Comparison of ENCODE assay signal across 17 cellular contexts in genomic region chr17:21183468-21183867, GRCh38. TPM values are rescaled to one million over a fixed set of nuclear protein-coding genes. Genes with fewer than 3 reads are reported as not detected.
DNase-seq lines count a peak whose midpoint lies in the region; ATAC-seq, FAIRE-seq and TF ChIP-seq lines count a peak whose summit lies in the region.
"Had no signal": no experiment of that assay in that cellular context is flagged by ENCODE, and none has a peak within 500 bp of the region (broad histone marks: within the 10 kb centered on the region; RNA-seq: fewer than 3 reads in every experiment).

No MANE protein-coding gene starts in this region.

- H4K91ac ChIP-seq in trophoblast cell (ENCODE audit: low read depth, low read length) = no peak overlapping the region

- no peak overlapping the region for H3K4me2 ChIP-seq in K562 (ENCODE audit: insufficient read depth, low read length)
- H3K4me2 ChIP-seq in trophoblast cell (ENCODE audit: low read length) = no peak overlapping the region
- H3K4me2 ChIP-seq: BLaER1, SK-N-SH had no signal

- no peaks in the 10 kb centered on the region for H3K9me3 ChIP-seq in CD4-positive, alpha-beta memory T cell (ENCODE audit: control insufficient read depth in 1 of 2, low read length in 2 of 2)
- no peaks in the 10 kb centered on the region for H3K9me3 ChIP-seq in K562 (replicated peaks; ENCODE audit: control insufficient read depth, insufficient read depth, low read depth, low read length)
- H3K9me3 ChIP-seq in trophoblast cell (ENCODE audit: insufficient read depth, low read depth, low read length) = no peaks in the 10 kb centered on the region
- H3K9me3 ChIP-seq: BLaER1, SK-N-SH had no signal

- H3K27ac ChIP-seq in CD4-positive, alpha-beta memory T cell (ENCODE audit: low read depth, low read length) = no peak overlapping the region
- H3K27ac ChIP-seq in K562 (ENCODE audit: extremely low read depth, low read depth, low read length) (no peak overlapping the region), trophoblast cell (ENCODE audit: low read depth, low read length) (no peak overlapping the region)
- H3K27ac ChIP-seq: BLaER1 had no signal

- H4K8ac ChIP-seq in trophoblast cell (ENCODE audit: low read depth, low read length) = no peak overlapping the region

- no peak overlapping the region for H2AK5ac ChIP-seq in trophoblast cell (ENCODE audit: low read length)

- in situ Hi-C loops in K562 (cut with MboI) = no loop called here

- H3K4me1 ChIP-seq in CD4-positive, alpha-beta memory T cell (ENCODE audit: insufficient read depth, low read length) = no peaks in the 10 kb centered on the region
- H3K4me1 ChIP-seq in K562 (replicated peaks in 1 of 2; ENCODE audit: control insufficient read depth in 2 of 2, insufficient read depth in 2 of 2, low read length in 2 of 2) = no peaks in the 10 kb centered on the region
- peaks cover 0 to 7% of the 10 kb centered on the region in 2 experiments for H3K4me1 ChIP-seq in trophoblast cell (ENCODE audit: control insufficient read depth in 1 of 2, insufficient read depth in 2 of 2, low read length in 2 of 2)
- H3K4me1 ChIP-seq: BLaER1 had no signal

- no peak overlapping the region for H3K14ac ChIP-seq in trophoblast cell (ENCODE audit: low read length)

- ATAC-seq in K562 (no peak), HG02623 (IDR thresholded peaks at IDR 0.05; ENCODE audit: unreplicated experiment) (no peak)

- peaks cover 28% of the 10 kb centered on the region for H3K36me3 ChIP-seq in CD4-positive, alpha-beta memory T cell (ENCODE audit: insufficient read depth, low read length)
- H3K36me3 ChIP-seq in K562 (ENCODE audit: control insufficient read depth, insufficient read depth, low read length) (peaks cover 17% of the 10 kb centered on the region; the same call in 2 of the 3 replicates), trophoblast cell (ENCODE audit: control insufficient read depth in 1 of 2, insufficient read depth in 2 of 2, low read length in 2 of 2) (peaks cover 8% of the 10 kb centered on the region in 2 experiments)

- FAIRE-seq in GM12892 (lab: Jason Lieb, UNC) = peak; percentile 33
- FAIRE-seq in K562 (lab: Jason Lieb, UNC) = no peak

- no peaks in the 10 kb centered on the region for H3K9me1 ChIP-seq in K562 (ENCODE audit: control insufficient read depth, insufficient read depth, low read length)

- H3K4me1 Mint-ChIP-seq in CD4-positive, alpha-beta memory T cell = peaks cover 0 to 12% (median 2%) of the 10 kb centered on the region in 4 donors

- H3K9ac ChIP-seq in K562 (ENCODE audit: insufficient read depth in 1 of 2, low read depth in 2 of 2, low read length in 2 of 2) = no peak overlapping the region
- H3K9ac ChIP-seq in trophoblast cell (ENCODE audit: low read length) = no peak overlapping the region
- H3K9ac ChIP-seq: BLaER1, SK-N-SH had no signal

- no peak for TF ChIP-seq RAD21 in K562 (CRISPR knock-in tag; conservative IDR thresholded peaks at IDR 0.05 in 1 of 2, IDR thresholded peaks at IDR 0.05 in 1 of 2)

- H3K4me3 ChIP-seq in CD4-positive, alpha-beta memory T cell (ENCODE audit: low read length in 2 of 2) = no peak overlapping the region
- H3K4me3 ChIP-seq in K562 (no peak overlapping the region), trophoblast cell (ENCODE audit: low read depth, low read length) (peak overlapping the region; percentile 60)
- H3K4me3 ChIP-seq: BLaER1 had no signal

- no peak overlapping the region for H2BK5ac ChIP-seq in trophoblast cell (ENCODE audit: low read depth, low read length, poor library complexity)

- H3K23ac ChIP-seq in trophoblast cell (ENCODE audit: low read length) = no peak overlapping the region

- no peak overlapping the region for H2BK12ac ChIP-seq in trophoblast cell (ENCODE audit: low read length)

- no TSS peak for BruUV-seq in K562 (replicated peaks; lab: Mats Ljungman, UMichigan)

- H3K79me2 ChIP-seq in K562 (ENCODE audit: control insufficient read depth, insufficient read depth, low read length) (no peaks in the 10 kb centered on the region), trophoblast cell (ENCODE audit: control insufficient read depth, insufficient read depth, low read length, poor library complexity) (no peaks in the 10 kb centered on the region)

- no peaks in the 10 kb centered on the region for H3K27me3 Mint-ChIP-seq in CD4-positive, alpha-beta memory T cell
- H3K27me3 Mint-ChIP-seq: IgD-negative memory B cell had no signal

- DNase-seq in CD4-positive, alpha-beta memory T cell = no peak
- DNase-seq in GM12892 (ENCODE audit: insufficient read length) = no peak
- DNase-seq in K562 (ENCODE audit: extremely low read depth in 1 of 4, low spot score in 3 of 4) = no peak
- DNase-seq in trophoblast cell = no peak
- DNase-seq in NCI-H82 (lab: John Stamatoyannopoulos, UW) = no peak
- DNase-seq in NOMO-1 treated with dmso at 0.1 percent for 144 hours (lab: John Stamatoyannopoulos, UW; ENCODE audit: unreplicated experiment) = no peak
- no peak for DNase-seq in iPS-NIHi11 (ENCODE audit: low spot score)
- DNase-seq: H7, NCI-H1092 treated with DMSO at 0.1 percent for 48 hours, NCI-H1694 treated with DMSO at 0.1 percent for 48 hours, NCI-H510A, NCI-H748 treated with DMSO at 0.1 percent for 48 hours, SHP77 treated with DMSO at 0.1 percent for 48 hours, SK-N-SH had no signal

- H3K18ac ChIP-seq in trophoblast cell (ENCODE audit: low read length) = no peak overlapping the region

- POLR2A ChIA-PET in CD4-positive, alpha-beta memory T cell (lab: Charles Lee; ENCODE audit: partially characterized antibody) = no interaction called here
- POLR2A ChIA-PET in K562 (lab: Yijun Ruan, JAX) = no interaction called here

- TF ChIP-seq POLR2A in GM12892 (IDR thresholded peaks at IDR 0.05; ENCODE audit: low read depth, low read length) (no peak), K562 (conservative IDR thresholded peaks at IDR 0.05) (no peak)

- H3K4ac ChIP-seq in trophoblast cell (ENCODE audit: low read depth, low read length) = no peak overlapping the region

- no peaks in the 10 kb centered on the region for H3K9me3 Mint-ChIP-seq in CD4-positive, alpha-beta memory T cell
- H3K9me3 Mint-ChIP-seq: IgD-negative memory B cell had no signal

- no peaks in the 10 kb centered on the region for H4K20me1 ChIP-seq in K562 (replicated peaks; ENCODE audit: control insufficient read depth, insufficient read depth, low read length)
- H4K20me1 ChIP-seq: BLaER1 had no signal

- intact Hi-C loops in CD4-positive, alpha-beta memory T cell (cut with micrococcal nuclease) = no loop called here
- intact Hi-C loops in K562 (cut with micrococcal nuclease) = no loop called here

- 31% methylated on average over 5 of the region's 5 CpGs for WGBS in K562 (ENCODE audit: insufficient coverage, low coverage, missing lambda C conversion rate)
- WGBS in trophoblast cell (ENCODE audit: extremely low coverage, insufficient coverage, insufficient read length) = no CpG with 5 or more reads among the region's 5 CpGs

- H2BK120ac ChIP-seq in trophoblast cell (ENCODE audit: insufficient read depth, low read length, poor library complexity) = no peak overlapping the region

- no peaks in the 10 kb centered on the region for H3K79me1 ChIP-seq in trophoblast cell (ENCODE audit: low read length)

- no peak overlapping the region for H2AFZ ChIP-seq in K562 (ENCODE audit: low read depth, low read length)
- no peak overlapping the region for H2AFZ ChIP-seq in trophoblast cell (ENCODE audit: insufficient read depth, low read length, poor library complexity)

- no peak for TF ChIP-seq CTCF in K562 (IDR thresholded peaks at IDR 0.05 in 2 of 3, conservative IDR thresholded peaks at IDR 0.05 in 1 of 3; ENCODE audit: insufficient read depth in 2 of 3, low read depth in 1 of 3, low read length in 3 of 3)

- no peak overlapping the region for H4K12ac ChIP-seq in trophoblast cell (ENCODE audit: low read depth, low read length)

- H3K27ac Mint-ChIP-seq in CD4-positive, alpha-beta memory T cell = peak overlapping the region in 4 of 7 donors; percentile 10 to 39 (median 28)

- H3K36me3 Mint-ChIP-seq in CD4-positive, alpha-beta memory T cell = peaks cover 31 to 34% of the 10 kb centered on the region in 2 donors

- H3K4me3 Mint-ChIP-seq in CD4-positive, alpha-beta memory T cell = no peak overlapping the region
- H3K4me3 Mint-ChIP-seq: IgD-negative memory B cell had no signal

- CTCF ChIA-PET in CD4-positive, alpha-beta memory T cell (lab: Charles Lee; ENCODE audit: partially characterized antibody) = no interaction called here
- CTCF ChIA-PET in K562 (lab: Yijun Ruan, JAX; ENCODE audit: low intra/inter-chr PET ratio) = no interaction called here

- no peaks in the 10 kb centered on the region for H3K27me3 ChIP-seq in CD4-positive, alpha-beta memory T cell (ENCODE audit: insufficient read depth, low read length)
- no peaks in the 10 kb centered on the region for H3K27me3 ChIP-seq in K562 (ENCODE audit: control insufficient read depth in 2 of 2, insufficient read depth in 2 of 2, low read length in 2 of 2)
- no peaks in the 10 kb centered on the region for H3K27me3 ChIP-seq in trophoblast cell (ENCODE audit: insufficient read depth, low read length)
- H3K27me3 ChIP-seq: BLaER1 had no signal

- no peak for TF ChIP-seq EP300 in K562 (IDR thresholded peaks at IDR 0.05; ENCODE audit: low read length)

RNA-seq across cellular contexts. Expression of gene TMEM11, which starts 30.5 kb away (rescaled TPM):
- total RNA-seq in CD4-positive, alpha-beta memory T cell = 10 to 100 TPM; 18.6 to 21.7 TPM
- polyA plus RNA-seq in CD4-positive, alpha-beta memory T cell = 10 to 100 TPM; 35.6 to 38.6 TPM
- 14.9 TPM for polyA plus RNA-seq in GM12892 (2012; ENCODE audit: missing spikeins)
- 22.4 and 35.6 TPM in 2 replicates for total RNA-seq in K562 (2011; cell fraction: chromatin; rRNA removed; ENCODE audit: low replicate concordance)
- total RNA-seq in K562 (2011; cell fraction: nucleolus; rRNA removed) = 30.8 and 34.7 TPM in 2 replicates
- total RNA-seq in K562 (2011; cell fraction: nucleoplasm; rRNA removed) = 28.2 and 29.8 TPM in 2 replicates
- total RNA-seq in K562 (2014; rRNA removed) = 27.5 and 35.4 TPM in 2 replicates
- 9.4 and 12.0 TPM in 2 replicates for total RNA-seq in K562 (2014; rRNA removed; fragmentation: Illumina TruSeq; extraction: Trizol)
- total RNA-seq in K562 (2015; rRNA removed; fragmentation: Illumina TruSeq; extraction: Trizol) = 17.8 and 18.7 TPM in 2 replicates
- total RNA-seq in K562 (2021) = 28.3 and 30.0 TPM in 2 replicates
- 32.2 and 37.5 TPM in 2 replicates for polyA plus RNA-seq in K562 (2011; rRNA removed)
- polyA plus RNA-seq in K562 (2011; cell fraction: cytosol; rRNA removed) = 53.5 and 101 TPM in 2 replicates
- 22.5 and 25.5 TPM in 2 replicates for polyA plus RNA-seq in K562 (2011; cell fraction: nucleus; rRNA removed)
- polyA plus RNA-seq in K562 (2012) = 17.5 and 27.9 TPM in 2 replicates
- polyA plus RNA-seq in K562 (2014; fragmentation: Illumina TruSeq; extraction: Trizol) = 33.4 and 35.1 TPM in 2 replicates
- 10 to 100 TPM; 17.4 to 31.9 TPM for polyA plus RNA-seq in K562 (2014; fragmentation: Nextera tagmentation; extraction: Ambion mirVana)
- 40.7 and 41.5 TPM in 2 replicates for polyA plus RNA-seq in K562 (2014; rRNA removed)
- 16.0 and 21.8 TPM in 2 replicates for polyA minus RNA-seq in K562 (2011; rRNA and poly(A)+ RNA removed)
- polyA minus RNA-seq in K562 (2011; cell fraction: cytosol; rRNA and poly(A)+ RNA removed) = 13.1 and 16.8 TPM in 2 replicates
- 11.2 and 18.2 TPM in 2 replicates for polyA minus RNA-seq in K562 (2011; cell fraction: nucleus; rRNA and poly(A)+ RNA removed)
- polyA plus RNA-seq in trophoblast cell (2013) = 41.4 and 42.5 TPM in 2 replicates

RNA-seq across cellular contexts. Expression of gene DHRS7B, which starts 56.7 kb away (rescaled TPM):
- total RNA-seq in CD4-positive, alpha-beta memory T cell = 1 to 10 TPM; 8.2 to 9.5 TPM
- 10 to 100 TPM; 10.0 to 10.5 TPM for polyA plus RNA-seq in CD4-positive, alpha-beta memory T cell
- polyA plus RNA-seq in GM12892 (2012; ENCODE audit: missing spikeins) = 9.2 TPM
- total RNA-seq in K562 (2011; cell fraction: chromatin; rRNA removed; ENCODE audit: low replicate concordance) = 27.5 and 29.2 TPM in 2 replicates
- 43.5 and 55.5 TPM in 2 replicates for total RNA-seq in K562 (2011; cell fraction: nucleolus; rRNA removed)
- 44.0 and 46.1 TPM in 2 replicates for total RNA-seq in K562 (2011; cell fraction: nucleoplasm; rRNA removed)
- total RNA-seq in K562 (2014; rRNA removed) (8.9 and 17.2 TPM in 2 replicates), K562 (2014; rRNA removed; fragmentation: Illumina TruSeq; extraction: Trizol) (14.8 and 15.6 TPM in 2 replicates), K562 (2015; rRNA removed; fragmentation: Illumina TruSeq; extraction: Trizol) (12.6 and 13.4 TPM in 2 replicates), K562 (2021) (12.5 and 13.8 TPM in 2 replicates)
- polyA plus RNA-seq in K562 (2011; rRNA removed) (18.7 and 18.8 TPM in 2 replicates), K562 (2014; fragmentation: Illumina TruSeq; extraction: Trizol) (8.0 and 12.8 TPM in 2 replicates), K562 (2014; fragmentation: Nextera tagmentation; extraction: Ambion mirVana) (10 to 100 TPM; 23.5 to 30.7 TPM), K562 (2014; rRNA removed) (16.6 and 24.5 TPM in 2 replicates)
- 27.0 and 31.9 TPM in 2 replicates for polyA plus RNA-seq in K562 (2011; cell fraction: cytosol; rRNA removed)
- polyA plus RNA-seq in K562 (2011; cell fraction: nucleus; rRNA removed) = 15.1 and 17.0 TPM in 2 replicates
- polyA plus RNA-seq in K562 (2012) = 16.3 and 20.0 TPM in 2 replicates
- 22.6 and 25.5 TPM in 2 replicates for polyA minus RNA-seq in K562 (2011; rRNA and poly(A)+ RNA removed)
- polyA minus RNA-seq in K562 (2011; cell fraction: cytosol; rRNA and poly(A)+ RNA removed) = 8.7 and 13.3 TPM in 2 replicates
- polyA minus RNA-seq in K562 (2011; cell fraction: nucleus; rRNA and poly(A)+ RNA removed) = 9.4 and 14.2 TPM in 2 replicates
- polyA plus RNA-seq in trophoblast cell (2013) = 27.0 and 28.6 TPM in 2 replicates
